In the genomic region with DNA sequence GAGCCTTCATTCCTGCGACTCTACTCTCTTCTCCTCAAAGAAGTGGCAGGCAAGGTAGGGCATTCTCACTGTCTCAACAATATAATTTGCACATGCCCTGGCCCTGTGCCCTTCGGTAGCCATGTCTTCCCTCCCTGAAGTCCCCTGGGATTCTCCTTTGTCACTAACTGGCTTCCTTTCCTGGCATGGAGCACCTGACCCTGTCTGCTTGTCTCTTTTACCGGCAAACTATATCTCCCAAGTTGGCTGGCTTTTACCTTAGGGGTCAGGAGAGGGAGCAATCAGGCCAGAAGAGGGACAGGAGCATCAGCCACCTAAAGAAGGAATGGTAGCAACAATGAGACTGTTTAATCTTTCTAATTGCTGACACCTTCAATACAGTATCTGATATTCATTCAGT, we compare ENCODE assay signal across 15 cellular contexts. TPM values are rescaled to one million over a fixed set of nuclear protein-coding genes. Genes with fewer than 3 reads are reported as not detected.
A peak's percentile ranks its signal among the peaks of the same experiment; 100 is the strongest.
DNase-seq lines count a peak whose midpoint lies in the region; ATAC-seq and TF ChIP-seq lines count a peak whose summit lies in the region.
"Had no signal": no experiment of that assay in that cellular context is flagged by ENCODE, and none has a peak within 500 bp of the region (broad histone marks: within the 10 kb centered on the region; RNA-seq: fewer than 3 reads in every experiment).

No MANE protein-coding gene starts in this region.

- no peak overlapping the region for H3K4me3 ChIP-seq in right atrium auricular region
- H3K4me3 ChIP-seq: lung, thoracic aorta had no signal

- H3K9me3 Mint-ChIP-seq in activated naive CD8-positive, alpha-beta T cell treated with anti-CD3 and anti-CD28 coated beads, Interleukin-2, amount 50 U/mL, for 24 hours = no peaks in the 10 kb centered on the region
- no peaks in the 10 kb centered on the region for H3K9me3 Mint-ChIP-seq in stimulated activated effector memory CD8-positive, alpha-beta T cell treated with anti-CD3 and anti-CD28 coated beads, Interleukin-12 subunit alpha, Interleukin-12 subunit beta, amount 100 ng/mL, for 72 hours
- H3K9me3 Mint-ChIP-seq: nephron had no signal

- intact Hi-C loops in Right ventricle myocardium superior (cut with DNase I) = no loop called here

- H3K9me3 ChIP-seq in right atrium auricular region = no peaks in the 10 kb centered on the region
- H3K9me3 ChIP-seq: thoracic aorta had no signal

- no peaks in the 10 kb centered on the region for H3K36me3 Mint-ChIP-seq in activated naive CD8-positive, alpha-beta T cell treated with anti-CD3 and anti-CD28 coated beads, Interleukin-2, amount 50 U/mL, for 24 hours (ENCODE audit: low read depth)
- no peaks in the 10 kb centered on the region for H3K36me3 Mint-ChIP-seq in stimulated activated effector memory CD8-positive, alpha-beta T cell treated with anti-CD3 and anti-CD28 coated beads, Interleukin-12 subunit alpha, Interleukin-12 subunit beta, amount 100 ng/mL, for 72 hours

- H3K27ac ChIP-seq in right atrium auricular region = peak overlapping the region in 1 of 2 donors; percentile 38
- H3K27ac ChIP-seq: thoracic aorta had no signal

- no peaks in the 10 kb centered on the region for H3K27me3 ChIP-seq in right atrium auricular region

- H3K27me3 Mint-ChIP-seq in activated naive CD8-positive, alpha-beta T cell treated with anti-CD3 and anti-CD28 coated beads, Interleukin-2, amount 50 U/mL, for 24 hours = peaks cover 4% of the 10 kb centered on the region

- peak; percentile 2 for ATAC-seq in Right ventricle myocardium superior (ENCODE audit: poor library complexity)
- no peak for ATAC-seq in activated naive CD8-positive, alpha-beta T cell treated with anti-CD3 and anti-CD28 coated beads, Interleukin-2, amount 50 U/mL, for 24 hours
- ATAC-seq in stimulated activated effector memory CD8-positive, alpha-beta T cell treated with anti-CD3 and anti-CD28 coated beads, Interleukin-12 subunit alpha, Interleukin-12 subunit beta, amount 100 ng/mL, for 72 hours = no peak

- peaks cover 54% of the 10 kb centered on the region for H3K4me1 Mint-ChIP-seq in activated naive CD8-positive, alpha-beta T cell treated with anti-CD3 and anti-CD28 coated beads, Interleukin-2, amount 50 U/mL, for 24 hours
- H3K4me1 Mint-ChIP-seq in stimulated activated effector memory CD8-positive, alpha-beta T cell treated with anti-CD3 and anti-CD28 coated beads, Interleukin-12 subunit alpha, Interleukin-12 subunit beta, amount 100 ng/mL, for 72 hours = peaks cover 51% of the 10 kb centered on the region

- DNase-seq in Right ventricle myocardium superior (no peak), right atrium auricular region (ENCODE audit: low spot score) (no peak), NCI-H187 treated with DMSO at 0.1 percent for 48 hours (lab: John Stamatoyannopoulos, UW) (peak; percentile 43), HUDEP-2 (lab: John Stamatoyannopoulos, UW; ENCODE audit: unreplicated experiment in 76 of 76) (no peak), cerebellar cortex (ENCODE audit: low spot score) (no peak), superior temporal gyrus (ENCODE audit: extremely low spot score) (no peak)
- no peak for DNase-seq in activated naive CD8-positive, alpha-beta T cell treated with anti-CD3 and anti-CD28 coated beads, Interleukin-2, amount 50 U/mL, for 24 hours
- no peak for DNase-seq in stimulated activated effector memory CD8-positive, alpha-beta T cell treated with anti-CD3 and anti-CD28 coated beads, Interleukin-12 subunit alpha, Interleukin-12 subunit beta, amount 100 ng/mL, for 72 hours (ENCODE audit: low spot score in 2 of 2)
- DNase-seq: amniotic stem cell, DMS79 treated with DMSO at 0.1 percent for 48 hours, foreskin fibroblast, NCI-H1930 had no signal

- peak overlapping the region; percentile 99 for H3K27ac Mint-ChIP-seq in activated naive CD8-positive, alpha-beta T cell treated with anti-CD3 and anti-CD28 coated beads, Interleukin-2, amount 50 U/mL, for 24 hours
- peak overlapping the region; percentile 92 for H3K27ac Mint-ChIP-seq in stimulated activated effector memory CD8-positive, alpha-beta T cell treated with anti-CD3 and anti-CD28 coated beads, Interleukin-12 subunit alpha, Interleukin-12 subunit beta, amount 100 ng/mL, for 72 hours

- no peak for TF ChIP-seq CTCF in right atrium auricular region (IDR thresholded peaks at IDR 0.05)

- H3K4me1 ChIP-seq in right atrium auricular region = peaks cover 0 to 53% of the 10 kb centered on the region in 2 donors

- H3K36me3 ChIP-seq in right atrium auricular region = no peaks in the 10 kb centered on the region
- H3K36me3 ChIP-seq: thoracic aorta had no signal

- H3K4me3 Mint-ChIP-seq in activated naive CD8-positive, alpha-beta T cell treated with anti-CD3 and anti-CD28 coated beads, Interleukin-2, amount 50 U/mL, for 24 hours = no peak overlapping the region
- H3K4me3 Mint-ChIP-seq in stimulated activated effector memory CD8-positive, alpha-beta T cell treated with anti-CD3 and anti-CD28 coated beads, Interleukin-12 subunit alpha, Interleukin-12 subunit beta, amount 100 ng/mL, for 72 hours = peak overlapping the region; percentile 63
- H3K4me3 Mint-ChIP-seq: nephron had no signal

RNA-seq across cellular contexts. Expression of a gene that starts 51.9 kb away (rescaled TPM):
- total RNA-seq in Right ventricle myocardium superior = 4.9 TPM
- 1 to 10 TPM; 5.0 to 6.2 TPM for total RNA-seq in right atrium auricular region
